ENCODE assay signal across 11 cellular contexts in the genomic region with DNA sequence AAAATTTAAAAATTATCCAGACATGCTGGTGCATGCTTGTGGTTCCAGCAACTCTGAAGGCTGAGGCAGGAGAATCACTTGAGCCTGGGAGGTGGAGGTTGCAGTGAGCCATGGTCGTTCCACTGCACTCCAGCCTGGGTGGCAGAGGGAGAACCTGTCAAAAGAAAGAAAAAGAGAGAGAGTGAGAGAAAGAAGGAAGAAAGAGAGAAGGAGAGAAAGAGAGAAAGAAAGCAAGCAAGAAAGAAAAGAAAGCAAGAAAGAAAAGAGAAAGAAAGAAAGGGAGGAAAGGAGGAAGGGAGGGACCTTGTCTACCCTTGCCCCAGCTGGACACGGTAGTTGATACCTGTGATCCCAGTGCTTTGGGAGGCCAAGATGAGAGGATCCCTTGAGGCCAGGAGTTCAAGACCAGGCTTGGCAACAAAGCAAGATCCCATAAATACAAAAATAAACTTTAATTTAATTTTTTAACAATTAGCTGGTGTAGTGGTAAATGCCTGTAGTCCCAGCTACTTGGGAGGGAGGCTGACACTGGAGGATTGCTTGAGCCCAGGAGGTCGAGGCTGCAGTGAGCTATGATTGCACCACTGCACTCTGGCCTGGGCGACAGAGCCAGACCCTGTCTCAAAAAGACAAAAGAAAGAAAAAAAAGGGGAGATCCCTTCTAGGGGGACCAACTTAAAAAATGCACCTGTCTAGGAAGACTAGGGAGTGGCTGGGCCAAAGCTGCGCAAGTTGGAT. TPM values are rescaled to one million over a fixed set of nuclear protein-coding genes. Genes with fewer than 3 reads are reported as not detected.
DNase-seq lines count a peak whose midpoint lies in the region; ATAC-seq, FAIRE-seq and TF ChIP-seq lines count a peak whose summit lies in the region.
"Had no signal": no experiment of that assay in that cellular context is flagged by ENCODE, and none has a peak within 500 bp of the region (broad histone marks: within the 10 kb centered on the region; RNA-seq: fewer than 3 reads in every experiment).

No MANE protein-coding gene starts in this region.

- no peak overlapping the region for H3K9ac ChIP-seq in endothelial cell of umbilical vein (replicated peaks; ENCODE audit: extremely low read depth, insufficient read depth, low read length)

- H3K4me2 ChIP-seq in PC-9 (peak overlapping the region; percentile 40; the same call in 1 of the 2 replicates), endothelial cell of umbilical vein (ENCODE audit: insufficient read depth, low read length) (peak overlapping the region; percentile 14)

- TF ChIP-seq CTCF in Calu3 (IDR thresholded peaks at IDR 0.05; ENCODE audit: unreplicated experiment) (no peak), PC-9 (conservative IDR thresholded peaks at IDR 0.05) (no peak), endothelial cell of umbilical vein (IDR thresholded peaks at IDR 0.05; ENCODE audit: extremely low read depth in 1 of 2, insufficient read depth in 1 of 2, low read depth in 1 of 2, low read length in 2 of 2) (no peak), osteocyte (IDR thresholded peaks at IDR 0.05) (no peak)

- H3K79me2 ChIP-seq in PC-9 (ENCODE audit: low read depth) (no peaks in the 10 kb centered on the region), endothelial cell of umbilical vein (ENCODE audit: control insufficient read depth, insufficient read depth, low read length) (no peaks in the 10 kb centered on the region)

- H3K36me3 Mint-ChIP-seq in Calu3 (ENCODE audit: insufficient read depth, unreplicated experiment) (peaks cover 5% of the 10 kb centered on the region), osteocyte (ENCODE audit: unreplicated experiment) (peaks cover 3% of the 10 kb centered on the region)

- H3K36me3 ChIP-seq in PC-9 (ENCODE audit: low read depth) (no peaks in the 10 kb centered on the region), endothelial cell of umbilical vein (ENCODE audit: control insufficient read depth in 2 of 2, extremely low read depth in 1 of 2, insufficient read depth in 2 of 2, low read length in 2 of 2) (no peaks in the 10 kb centered on the region)

- ATAC-seq in GM21529 (IDR thresholded peaks at IDR 0.05; ENCODE audit: unreplicated experiment): no peak

- no TSS peak for BruUV-seq in Calu3 (replicated peaks; lab: Mats Ljungman, UMichigan)
- no TSS peak for BruUV-seq in PC-9 (replicated peaks; lab: Mats Ljungman, UMichigan)
- no TSS peak for BruUV-seq in endothelial cell of umbilical vein (replicated peaks; lab: Mats Ljungman, UMichigan)

- TF ChIP-seq POLR2A in endothelial cell of umbilical vein (IDR thresholded peaks at IDR 0.05; ENCODE audit: low read depth, low read length): no peak

- no peak for FAIRE-seq in endothelial cell of umbilical vein (lab: Jason Lieb, UNC)

- CTCF ChIA-PET in Calu3 (lab: Charles Lee): no interaction called here
- CTCF ChIA-PET in PC-9 (lab: Charles Lee): no interaction called here
- CTCF ChIA-PET in endothelial cell of umbilical vein (lab: Charles Lee): interaction anchor here (1.0 to 3.3 kb wide), 6 partner anchors 10 to 91 kb away, joined by 3 to 38 read pairs (median 5); partner anchors contain the start of gene NYAP1

- peak overlapping the region; percentile 22 for H3K4me3 Mint-ChIP-seq in Calu3 (ENCODE audit: low read depth, unreplicated experiment)
- peak overlapping the region; percentile 38 for H3K4me3 Mint-ChIP-seq in osteocyte (ENCODE audit: unreplicated experiment)

- H2AFZ ChIP-seq in PC-9: no peak overlapping the region
- H2AFZ ChIP-seq in endothelial cell of umbilical vein (ENCODE audit: low read depth, low read length): peak overlapping the region; percentile 93

- H3K27ac ChIP-seq in PC-9 (no peak overlapping the region), endothelial cell of umbilical vein (ENCODE audit: insufficient read depth, low read depth, low read length) (no peak overlapping the region)

- dilution Hi-C loops in endothelial cell of umbilical vein (cut with MboI; ENCODE audit: extremely low pct_ligation_motif_present, low sequenced_read_pairs): no loop called here

- H3K9me1 ChIP-seq in endothelial cell of umbilical vein (replicated peaks; ENCODE audit: control insufficient read depth, extremely low read depth, insufficient read depth, low read length): no peaks in the 10 kb centered on the region

- H3K27me3 ChIP-seq in PC-9 (ENCODE audit: insufficient read depth, low read depth) (no peaks in the 10 kb centered on the region), endothelial cell of umbilical vein (ENCODE audit: control insufficient read depth in 2 of 2, insufficient read depth in 2 of 2, low read length in 2 of 2) (no peaks in the 10 kb centered on the region)

- H3K4me1 Mint-ChIP-seq in Calu3 (ENCODE audit: low read depth, unreplicated experiment) (no peaks in the 10 kb centered on the region), osteocyte (ENCODE audit: unreplicated experiment) (peaks cover 10% of the 10 kb centered on the region)

- DNase-seq in Calu3 (no peak), PC-9 (no peak), endothelial cell of umbilical vein (ENCODE audit: low read depth, low spot score) (no peak), osteocyte (ENCODE audit: extremely low spot score, unreplicated experiment) (no peak), NCI-H345 (lab: John Stamatoyannopoulos, UW) (no peak), A172 (ENCODE audit: low spot score) (no peak), foreskin melanocyte (no peak)
- DNase-seq: EL, NCI-H2029 treated with DMSO at 0.1 percent for 48 hours had no signal

- POLR2A ChIA-PET in PC-9 (lab: Charles Lee; ENCODE audit: unreplicated experiment): interaction anchor here (0.6 kb wide), 1 partner anchor 118 kb away, joined by 7 read pairs; no protein-coding TSS in a partner anchor
- POLR2A ChIA-PET in endothelial cell of umbilical vein (lab: Charles Lee): interaction anchor here (0.6 kb wide), 1 partner anchor 14 kb away, joined by 4 read pairs; no protein-coding TSS in a partner anchor

- H3K27me3 Mint-ChIP-seq in Calu3 (ENCODE audit: unreplicated experiment): peaks cover 30% of the 10 kb centered on the region
- no peaks in the 10 kb centered on the region for H3K27me3 Mint-ChIP-seq in osteocyte (ENCODE audit: unreplicated experiment)

- H3K9me2 ChIP-seq in PC-9 (ENCODE audit: insufficient read depth): no peaks in the 10 kb centered on the region

- intact Hi-C loops in Calu3 (cut with micrococcal nuclease; ENCODE audit: unreplicated experiment): no loop called here
- intact Hi-C loops in PC-9 (cut with micrococcal nuclease; ENCODE audit: unreplicated experiment): no loop called here
- intact Hi-C loops in endothelial cell of umbilical vein (cut with micrococcal nuclease): no loop called here

- peaks cover 11% of the 10 kb centered on the region; the same call in 1 of the 2 replicates for H3F3A ChIP-seq in PC-9 (ENCODE audit: insufficient read depth, low read depth)

- H3K27ac Mint-ChIP-seq in Calu3 (ENCODE audit: unreplicated experiment) (no peak overlapping the region), osteocyte (ENCODE audit: unreplicated experiment) (no peak overlapping the region)

- H3K9me3 Mint-ChIP-seq in Calu3 (ENCODE audit: low read depth, unreplicated experiment): no peaks in the 10 kb centered on the region
- no peaks in the 10 kb centered on the region for H3K9me3 Mint-ChIP-seq in osteocyte (ENCODE audit: unreplicated experiment)

- H3K4me1 ChIP-seq in PC-9 (replicated peaks; ENCODE audit: insufficient read depth): no peaks in the 10 kb centered on the region
- peaks cover 7% of the 10 kb centered on the region for H3K4me1 ChIP-seq in endothelial cell of umbilical vein (ENCODE audit: control insufficient read depth, extremely low read depth, insufficient read depth, low read length)

- H3K4me3 ChIP-seq in PC-9 (peak overlapping the region; percentile 21; the same call in 1 of the 2 replicates), endothelial cell of umbilical vein (replicated peaks in 1 of 3; ENCODE audit: insufficient read depth in 1 of 3, low read depth in 1 of 3, low read length in 3 of 3) (peak overlapping the region in 1 of 3 experiments; percentile 34)

- no peaks in the 10 kb centered on the region for H4K20me1 ChIP-seq in PC-9 (ENCODE audit: insufficient read depth)
- no peaks in the 10 kb centered on the region for H4K20me1 ChIP-seq in endothelial cell of umbilical vein (replicated peaks; ENCODE audit: control insufficient read depth, extremely low read depth, insufficient read depth, low read length)

- H3K9me3 ChIP-seq in PC-9 (ENCODE audit: insufficient read depth, low read depth) (no peaks in the 10 kb centered on the region), endothelial cell of umbilical vein (replicated peaks; ENCODE audit: control insufficient read depth, insufficient read depth, low read length) (no peaks in the 10 kb centered on the region)

RNA-seq across cellular contexts. Expression of gene NYAP1, which starts 9.2 kb away (rescaled TPM):
- total RNA-seq in Calu3 (2022): 0.38 and 0.39 TPM in 2 replicates
- 1.3 and 1.9 TPM in 2 replicates for total RNA-seq in PC-9 (2021)
- total RNA-seq in endothelial cell of umbilical vein: 2.0 and 2.8 TPM in 2 replicates
- polyA plus RNA-seq in endothelial cell of umbilical vein: 0.37 and 0.46 TPM in 2 replicates
- 0.34 and 0.76 TPM in 2 replicates for polyA plus RNA-seq in endothelial cell of umbilical vein (2011; cell fraction: cytosol; rRNA removed)
- polyA plus RNA-seq in endothelial cell of umbilical vein (2011; cell fraction: nucleus; rRNA removed): 1.0 and 1.1 TPM in 2 replicates
- polyA plus RNA-seq in endothelial cell of umbilical vein (2012): 1.2 and 3.3 TPM in 2 replicates
- 0.27 and 0.38 TPM in 2 replicates for polyA minus RNA-seq in endothelial cell of umbilical vein
- not detected for polyA minus RNA-seq in endothelial cell of umbilical vein (2011; cell fraction: cytosol; rRNA and poly(A)+ RNA removed)
- 0.34 TPM in 1 of 2 replicates, not detected in the other for polyA minus RNA-seq in endothelial cell of umbilical vein (2011; cell fraction: nucleus; rRNA and poly(A)+ RNA removed)
- 0.89 and 0.99 TPM in 2 replicates for total RNA-seq in osteocyte
- 0.07 TPM in 1 of 2 replicates, not detected in the other for total RNA-seq in A172 (2014; rRNA removed; shearing (Covaris generic))

RNA-seq across cellular contexts. Expression of gene TSC22D4, which starts 13.9 kb away (rescaled TPM):
- 24.4 and 27.3 TPM in 2 replicates for total RNA-seq in Calu3 (2022)
- 68.8 and 79.8 TPM in 2 replicates for total RNA-seq in PC-9 (2021)
- total RNA-seq in endothelial cell of umbilical vein: 66.3 and 84.4 TPM in 2 replicates
- 40.1 and 52.5 TPM in 2 replicates for polyA plus RNA-seq in endothelial cell of umbilical vein
- 30.4 and 41.3 TPM in 2 replicates for polyA plus RNA-seq in endothelial cell of umbilical vein (2011; cell fraction: cytosol; rRNA removed)
- 34.7 and 40.8 TPM in 2 replicates for polyA plus RNA-seq in endothelial cell of umbilical vein (2011; cell fraction: nucleus; rRNA removed)
- 37.8 and 44.8 TPM in 2 replicates for polyA plus RNA-seq in endothelial cell of umbilical vein (2012)
- polyA minus RNA-seq in endothelial cell of umbilical vein: 18.3 and 20.1 TPM in 2 replicates
- polyA minus RNA-seq in endothelial cell of umbilical vein (2011; cell fraction: cytosol; rRNA and poly(A)+ RNA removed): 22.2 TPM
- polyA minus RNA-seq in endothelial cell of umbilical vein (2011; cell fraction: nucleus; rRNA and poly(A)+ RNA removed): 9.5 and 17.6 TPM in 2 replicates
- total RNA-seq in osteocyte: 46.8 and 46.9 TPM in 2 replicates
- 26.6 and 32.6 TPM in 2 replicates for total RNA-seq in A172 (2014; rRNA removed; shearing (Covaris generic))

RNA-seq across cellular contexts. Expression of gene SPACDR, which starts 28.8 kb away (rescaled TPM):
- total RNA-seq in Calu3 (2022) (4.5 and 9.1 TPM in 2 replicates), PC-9 (2021) (1.4 and 4.2 TPM in 2 replicates), endothelial cell of umbilical vein (1.5 and 4.1 TPM in 2 replicates), osteocyte (0.46 TPM in 1 of 2 replicates, not detected in the other)
- polyA plus RNA-seq in endothelial cell of umbilical vein: 1.6 and 1.9 TPM in 2 replicates
- polyA plus RNA-seq in endothelial cell of umbilical vein (2011; cell fraction: cytosol; rRNA removed): 1.4 and 1.9 TPM in 2 replicates
- 4.6 and 5.6 TPM in 2 replicates for polyA plus RNA-seq in endothelial cell of umbilical vein (2011; cell fraction: nucleus; rRNA removed)
- polyA plus RNA-seq in endothelial cell of umbilical vein (2012): 3.3 and 3.9 TPM in 2 replicates
- 0.76 and 2.3 TPM in 2 replicates for polyA minus RNA-seq in endothelial cell of umbilical vein
- polyA minus RNA-seq in endothelial cell of umbilical vein (2011; cell fraction: cytosol; rRNA and poly(A)+ RNA removed): 1.0 TPM
- not detected in 2 replicates for polyA minus RNA-seq in endothelial cell of umbilical vein (2011; cell fraction: nucleus; rRNA and poly(A)+ RNA removed)
- total RNA-seq in A172 (2014; rRNA removed; shearing (Covaris generic)): 0.60 and 8.3 TPM in 2 replicates
- total RNA-seq: renal cortical epithelial cell had no signal

RNA-seq across cellular contexts. Expression of gene AGFG2, which starts 46.1 kb away (rescaled TPM):
- total RNA-seq in Calu3 (2022) (45.6 and 63.1 TPM in 2 replicates), PC-9 (2021) (30.4 and 35.2 TPM in 2 replicates), endothelial cell of umbilical vein (36.3 and 44.6 TPM in 2 replicates), osteocyte (10.2 and 10.8 TPM in 2 replicates)
- polyA plus RNA-seq in endothelial cell of umbilical vein: 33.6 and 47.9 TPM in 2 replicates
- 15.1 and 22.6 TPM in 2 replicates for polyA plus RNA-seq in endothelial cell of umbilical vein (2011; cell fraction: cytosol; rRNA removed)
- polyA plus RNA-seq in endothelial cell of umbilical vein (2011; cell fraction: nucleus; rRNA removed): 72.3 and 81.2 TPM in 2 replicates
- polyA plus RNA-seq in endothelial cell of umbilical vein (2012): 17.8 and 19.9 TPM in 2 replicates
- polyA minus RNA-seq in endothelial cell of umbilical vein: 13.4 and 14.2 TPM in 2 replicates
- polyA minus RNA-seq in endothelial cell of umbilical vein (2011; cell fraction: cytosol; rRNA and poly(A)+ RNA removed): 15.2 TPM
- 17.0 and 17.7 TPM in 2 replicates for polyA minus RNA-seq in endothelial cell of umbilical vein (2011; cell fraction: nucleus; rRNA and poly(A)+ RNA removed)
- 6.8 and 8.8 TPM in 2 replicates for total RNA-seq in A172 (2014; rRNA removed; shearing (Covaris generic))

RNA-seq across cellular contexts. Expression of gene PPP1R35, which starts 56.6 kb away (rescaled TPM):
- 23.5 and 29.1 TPM in 2 replicates for total RNA-seq in Calu3 (2022)
- 49.1 and 67.6 TPM in 2 replicates for total RNA-seq in PC-9 (2021)
- total RNA-seq in endothelial cell of umbilical vein: 42.4 and 46.1 TPM in 2 replicates
- 37.7 and 47.9 TPM in 2 replicates for polyA plus RNA-seq in endothelial cell of umbilical vein
- 25.7 and 37.0 TPM in 2 replicates for polyA plus RNA-seq in endothelial cell of umbilical vein (2011; cell fraction: cytosol; rRNA removed)
- 49.8 and 50.0 TPM in 2 replicates for polyA plus RNA-seq in endothelial cell of umbilical vein (2011; cell fraction: nucleus; rRNA removed)
- 19.9 and 29.5 TPM in 2 replicates for polyA plus RNA-seq in endothelial cell of umbilical vein (2012)
- polyA minus RNA-seq in endothelial cell of umbilical vein: 4.9 and 11.9 TPM in 2 replicates
- 33.5 TPM for polyA minus RNA-seq in endothelial cell of umbilical vein (2011; cell fraction: cytosol; rRNA and poly(A)+ RNA removed)
- polyA minus RNA-seq in endothelial cell of umbilical vein (2011; cell fraction: nucleus; rRNA and poly(A)+ RNA removed): 7.4 and 13.6 TPM in 2 replicates
- 22.8 and 32.1 TPM in 2 replicates for total RNA-seq in osteocyte
- total RNA-seq in A172 (2014; rRNA removed; shearing (Covaris generic)): 55.0 and 67.7 TPM in 2 replicates
